ENCODE assay signal across 9 cellular contexts in genomic region chr19:14416743-14417214, GRCh38. TPM values are rescaled to one million over a fixed set of nuclear protein-coding genes. Genes with fewer than 3 reads are reported as not detected.
A peak's percentile ranks its signal among the peaks of the same experiment; 100 is the strongest.
DNase-seq lines count a peak whose midpoint lies in the region; ATAC-seq and TF ChIP-seq lines count a peak whose summit lies in the region.
"Had no signal": no experiment of that assay in that cellular context is flagged by ENCODE, and none has a peak within 500 bp of the region (broad histone marks: within the 10 kb centered on the region; RNA-seq: fewer than 3 reads in every experiment).

No MANE protein-coding gene starts in this region.

- H3K36me3 Mint-ChIP-seq in activated naive CD4-positive, alpha-beta T cell treated with anti-CD3 and anti-CD28 coated beads, Interleukin-2, amount 10 ng/mL, durations not matched to agents 7 days and 5 days = peaks cover 49% of the 10 kb centered on the region
- H3K36me3 Mint-ChIP-seq in endothelial cell (ENCODE audit: low read depth, unreplicated experiment) = peaks cover 34% of the 10 kb centered on the region
- H3K36me3 Mint-ChIP-seq in stimulated activated naive B cell treated with anti-CD40 and anti-IgM and Interleukin-4, amounts not matched to agents 10 μg/mL and 1 μg/mL and 100 μg/mL, for 72 hours = peaks cover 45 to 49% of the 10 kb centered on the region in 2 donors

- CTCF ChIA-PET in activated naive CD4-positive, alpha-beta T cell treated with anti-CD3 and anti-CD28 coated beads, Interleukin-2, amount 10 ng/mL, durations not matched to agents 7 days and 5 days (lab: Charles Lee) = interaction anchor here (2.6 kb wide), 1 partner anchor 10 kb away, joined by 11 read pairs; no protein-coding TSS in a partner anchor

- H3K4me3 Mint-ChIP-seq in activated naive CD4-positive, alpha-beta T cell treated with anti-CD3 and anti-CD28 coated beads, Interleukin-2, amount 10 ng/mL, durations not matched to agents 7 days and 5 days = peak overlapping the region; percentile 93
- H3K4me3 Mint-ChIP-seq in endothelial cell (ENCODE audit: unreplicated experiment) = peak overlapping the region; percentile 47
- peak overlapping the region; percentile 91 to 97 for H3K4me3 Mint-ChIP-seq in stimulated activated naive B cell treated with anti-CD40 and anti-IgM and Interleukin-4, amounts not matched to agents 10 μg/mL and 1 μg/mL and 100 μg/mL, for 72 hours

- DNase-seq in activated naive CD4-positive, alpha-beta T cell treated with anti-CD3 and anti-CD28 coated beads, Interleukin-2, amount 10 ng/mL, durations not matched to agents 7 days and 5 days = no peak
- DNase-seq in activated naive CD4-positive, alpha-beta T cell treated with Interleukin-2 at 50 U/mL for 16 hours = no peak
- DNase-seq in endothelial cell (ENCODE audit: low spot score) (no peak), SJCRH30 (no peak), HuH-7 (ENCODE audit: low spot score) (no peak)
- no peak for DNase-seq in stimulated activated naive B cell treated with anti-CD40 and anti-IgM and Interleukin-4, amounts not matched to agents 10 μg/mL and 1 μg/mL and 100 μg/mL, for 72 hours
- DNase-seq: DMS79 treated with DMSO at 0.1 percent for 48 hours had no signal

- H3K4me1 Mint-ChIP-seq in activated naive CD4-positive, alpha-beta T cell treated with anti-CD3 and anti-CD28 coated beads, Interleukin-2, amount 10 ng/mL, durations not matched to agents 7 days and 5 days = peaks cover 56% of the 10 kb centered on the region
- peaks cover 14% of the 10 kb centered on the region for H3K4me1 Mint-ChIP-seq in endothelial cell (ENCODE audit: unreplicated experiment)
- H3K4me1 Mint-ChIP-seq in stimulated activated naive B cell treated with anti-CD40 and anti-IgM and Interleukin-4, amounts not matched to agents 10 μg/mL and 1 μg/mL and 100 μg/mL, for 72 hours = peaks cover 35 to 47% of the 10 kb centered on the region in 2 donors

- no peaks in the 10 kb centered on the region for H3K27me3 ChIP-seq in OCI-LY3 (ENCODE audit: low read depth, low read length)
- H3K27me3 ChIP-seq in SJCRH30 = no peaks in the 10 kb centered on the region

- no peaks in the 10 kb centered on the region for H3K9me3 ChIP-seq in OCI-LY3 (ENCODE audit: insufficient read depth, low read length)
- no peaks in the 10 kb centered on the region for H3K9me3 ChIP-seq in SJCRH30 (replicated peaks)

- TF ChIP-seq CTCF in OCI-LY3 (IDR thresholded peaks at IDR 0.05; ENCODE audit: low read depth, low read length) = no peak
- no peak for TF ChIP-seq CTCF in endothelial cell (IDR thresholded peaks at IDR 0.05; ENCODE audit: unreplicated experiment)

- peaks cover 60% of the 10 kb centered on the region for H4K20me1 ChIP-seq in OCI-LY3 (ENCODE audit: insufficient read depth, low read length)

- peaks cover 51% of the 10 kb centered on the region for H3K36me3 ChIP-seq in OCI-LY3 (replicated peaks; ENCODE audit: low read depth, low read length)
- H3K36me3 ChIP-seq in SJCRH30 = peaks cover 30% of the 10 kb centered on the region

- peaks cover 74% of the 10 kb centered on the region for H3K79me2 ChIP-seq in OCI-LY3 (ENCODE audit: low read length)

- H3K4me1 ChIP-seq in OCI-LY3 (ENCODE audit: low read length) (peaks cover 24% of the 10 kb centered on the region), SJCRH30 (peaks cover 21% of the 10 kb centered on the region)

- ATAC-seq in stimulated activated naive B cell treated with anti-CD40 and anti-IgM and Interleukin-4, amounts not matched to agents 10 μg/mL and 1 μg/mL and 100 μg/mL, for 72 hours (replicated peaks) = no peak
- no peak for ATAC-seq in HG02610 (IDR thresholded peaks at IDR 0.05; ENCODE audit: unreplicated experiment)

- H2AFZ ChIP-seq in OCI-LY3 (ENCODE audit: low read depth, low read length) = no peak overlapping the region

- H3K4me2 ChIP-seq in OCI-LY3 (ENCODE audit: low read length) = peak overlapping the region; percentile 78

- no peaks in the 10 kb centered on the region for H3K9me3 Mint-ChIP-seq in activated naive CD4-positive, alpha-beta T cell treated with anti-CD3 and anti-CD28 coated beads, Interleukin-2, amount 10 ng/mL, durations not matched to agents 7 days and 5 days
- H3K9me3 Mint-ChIP-seq in endothelial cell (ENCODE audit: unreplicated experiment) = no peaks in the 10 kb centered on the region
- H3K9me3 Mint-ChIP-seq in stimulated activated naive B cell treated with anti-CD40 and anti-IgM and Interleukin-4, amounts not matched to agents 10 μg/mL and 1 μg/mL and 100 μg/mL, for 72 hours = peaks cover 0 to 3% of the 10 kb centered on the region in 2 donors

- peaks cover 8% of the 10 kb centered on the region for H3K27me3 Mint-ChIP-seq in activated naive CD4-positive, alpha-beta T cell treated with anti-CD3 and anti-CD28 coated beads, Interleukin-2, amount 10 ng/mL, durations not matched to agents 7 days and 5 days
- H3K27me3 Mint-ChIP-seq in endothelial cell (ENCODE audit: unreplicated experiment) = peaks cover 9% of the 10 kb centered on the region
- no peaks in the 10 kb centered on the region for H3K27me3 Mint-ChIP-seq in stimulated activated naive B cell treated with anti-CD40 and anti-IgM and Interleukin-4, amounts not matched to agents 10 μg/mL and 1 μg/mL and 100 μg/mL, for 72 hours

- peak overlapping the region; percentile 100 for H3K9ac ChIP-seq in OCI-LY3 (ENCODE audit: low read length)

- peak overlapping the region; percentile 98 for H3K4me3 ChIP-seq in OCI-LY3 (ENCODE audit: low read length)
- no peak overlapping the region for H3K4me3 ChIP-seq in SJCRH30

- H3K27ac Mint-ChIP-seq in activated naive CD4-positive, alpha-beta T cell treated with anti-CD3 and anti-CD28 coated beads, Interleukin-2, amount 10 ng/mL, durations not matched to agents 7 days and 5 days = peak overlapping the region; percentile 97
- H3K27ac Mint-ChIP-seq in endothelial cell (ENCODE audit: unreplicated experiment) = peak overlapping the region; percentile 57
- peak overlapping the region; percentile 93 for H3K27ac Mint-ChIP-seq in stimulated activated naive B cell treated with anti-CD40 and anti-IgM and Interleukin-4, amounts not matched to agents 10 μg/mL and 1 μg/mL and 100 μg/mL, for 72 hours

- H3K27ac ChIP-seq in OCI-LY3 (ENCODE audit: low read length) (peak overlapping the region; percentile 13; the same call in 1 of the 2 replicates), SJCRH30 (no peak overlapping the region)

RNA-seq across cellular contexts. Expression of gene DDX39A, which starts 2.4 kb away (rescaled TPM):
- total RNA-seq in endothelial cell (ENCODE audit: unreplicated experiment) = 81.1 TPM
- total RNA-seq in SJCRH30 (2014; rRNA removed; shearing (Covaris generic)) = 180 and 188 TPM in 2 replicates

RNA-seq across cellular contexts. Expression of gene PKN1, which starts 16.3 kb away (rescaled TPM):
- 207 TPM for total RNA-seq in endothelial cell (ENCODE audit: unreplicated experiment)
- 63.5 and 66.2 TPM in 2 replicates for total RNA-seq in SJCRH30 (2014; rRNA removed; shearing (Covaris generic))

RNA-seq across cellular contexts. Expression of gene ADGRE5, which starts 35.5 kb away (rescaled TPM):
- 12.8 TPM for total RNA-seq in endothelial cell (ENCODE audit: unreplicated experiment)
- total RNA-seq in SJCRH30 (2014; rRNA removed; shearing (Covaris generic)) = 20.4 and 22.6 TPM in 2 replicates

RNA-seq across cellular contexts. Expression of gene PTGER1, which starts 58.4 kb away (rescaled TPM):
- total RNA-seq in endothelial cell (ENCODE audit: unreplicated experiment) = 0.31 TPM
- total RNA-seq in SJCRH30 (2014; rRNA removed; shearing (Covaris generic)) = 1.2 and 1.7 TPM in 2 replicates
